Comparison of ENCODE assay signal across 11 cellular contexts in the genomic region with DNA sequence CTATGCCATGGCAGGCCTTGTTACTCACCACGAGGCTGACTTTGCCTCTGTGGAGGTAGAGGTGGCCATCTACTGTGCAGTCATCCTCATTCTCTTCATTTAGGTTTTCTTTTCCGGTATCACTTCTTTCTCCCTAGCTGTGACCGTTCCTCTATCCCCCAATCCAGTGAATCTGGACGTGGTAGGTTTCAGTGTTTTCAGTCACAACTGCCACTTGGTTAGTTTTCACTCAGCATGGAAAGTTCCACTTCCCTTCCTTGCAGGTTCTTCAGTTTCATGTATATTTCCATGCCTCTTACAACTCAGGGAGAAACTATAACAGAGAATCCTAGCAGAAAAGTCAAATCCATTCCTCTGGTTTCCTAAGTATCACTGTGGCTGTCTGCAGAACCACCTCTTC. TPM values are rescaled to one million over a fixed set of nuclear protein-coding genes. Genes with fewer than 3 reads are reported as not detected.
A peak's percentile ranks its signal among the peaks of the same experiment; 100 is the strongest.
DNase-seq lines count a peak whose midpoint lies in the region; ATAC-seq and TF ChIP-seq lines count a peak whose summit lies in the region.
"Had no signal": no experiment of that assay in that cellular context is flagged by ENCODE, and none has a peak within 500 bp of the region (broad histone marks: within the 10 kb centered on the region; RNA-seq: fewer than 3 reads in every experiment).

No MANE protein-coding gene starts in this region.

- H3K79me2 ChIP-seq in Karpas-422 (ENCODE audit: low read length) (peaks cover 96% of the 10 kb centered on the region), neural progenitor cell (ENCODE audit: low read depth) (peaks cover 76% of the 10 kb centered on the region)

- H3K36me3 Mint-ChIP-seq in activated naive CD8-positive, alpha-beta T cell treated with anti-CD3 and anti-CD28 coated beads, Interleukin-2, amount 10 ng/mL, durations not matched to agents 7 days and 5 days, result peaks cover 16% of the 10 kb centered on the region
- peaks cover 9% of the 10 kb centered on the region for H3K36me3 Mint-ChIP-seq in neural progenitor cell

- H3K9me3 Mint-ChIP-seq in activated naive CD8-positive, alpha-beta T cell treated with anti-CD3 and anti-CD28 coated beads, Interleukin-2, amount 10 ng/mL, durations not matched to agents 7 days and 5 days, result no peaks in the 10 kb centered on the region
- H3K9me3 Mint-ChIP-seq in neural progenitor cell, result no peaks in the 10 kb centered on the region

- H3K4me3 ChIP-seq in GM12864 (ENCODE audit: low read depth, low read length) (peak overlapping the region; percentile 55; the same call in 1 of the 2 replicates), Karpas-422 (ENCODE audit: low read length) (peak overlapping the region; percentile 73), neural progenitor cell (no peak overlapping the region)
- H3K4me3 ChIP-seq: cardiac muscle cell, testis had no signal

- POLR2A ChIA-PET in activated naive CD8-positive, alpha-beta T cell treated with anti-CD3 and anti-CD28 coated beads, Interleukin-2, amount 10 ng/mL, durations not matched to agents 7 days and 5 days (lab: Charles Lee), result interaction anchor here (1.0 to 1.3 kb wide), 4 partner anchors 12 to 200 kb away, joined by 3 read pairs; a partner anchor contains a TSS

- peaks cover 23% of the 10 kb centered on the region for H3F3A ChIP-seq in neural progenitor cell (ENCODE audit: low read depth)

- H3K9ac ChIP-seq in Karpas-422 (ENCODE audit: low read length), result peak overlapping the region; percentile 80
- no peak overlapping the region for H3K9ac ChIP-seq in neural progenitor cell

- H3K9me3 ChIP-seq in Karpas-422 (ENCODE audit: low read length) (no peaks in the 10 kb centered on the region), neural progenitor cell (ENCODE audit: low read depth) (no peaks in the 10 kb centered on the region)
- H3K9me3 ChIP-seq: testis had no signal

- H3K27ac ChIP-seq in Karpas-422 (ENCODE audit: low read length) (peak overlapping the region; percentile 91), neural progenitor cell (no peak overlapping the region)
- H3K27ac ChIP-seq: cardiac muscle cell, testis had no signal

- H4K20me1 ChIP-seq in Karpas-422 (ENCODE audit: insufficient read depth, low read depth, low read length), result no peaks in the 10 kb centered on the region
- H4K20me1 ChIP-seq in neural progenitor cell (ENCODE audit: low read depth), result peaks cover 4% of the 10 kb centered on the region

- H3K4me2 ChIP-seq in Karpas-422 (ENCODE audit: low read depth, low read length, poor library complexity, severe bottlenecking), result peak overlapping the region; percentile 92
- peak overlapping the region; percentile 95 for H3K4me2 ChIP-seq in neural progenitor cell

- H2AFZ ChIP-seq in Karpas-422 (ENCODE audit: low read length) (no peak overlapping the region), neural progenitor cell (replicated peaks) (no peak overlapping the region)

- H3K4me3 Mint-ChIP-seq in activated naive CD8-positive, alpha-beta T cell treated with anti-CD3 and anti-CD28 coated beads, Interleukin-2, amount 10 ng/mL, durations not matched to agents 7 days and 5 days, result peak overlapping the region; percentile 86
- peak overlapping the region; percentile 98 for H3K4me3 Mint-ChIP-seq in neural progenitor cell

- no peak overlapping the region for H3K27ac Mint-ChIP-seq in activated naive CD8-positive, alpha-beta T cell treated with anti-CD3 and anti-CD28 coated beads, Interleukin-2, amount 10 ng/mL, durations not matched to agents 7 days and 5 days
- no peak overlapping the region for H3K27ac Mint-ChIP-seq in neural progenitor cell

- H3K27me3 Mint-ChIP-seq in activated naive CD8-positive, alpha-beta T cell treated with anti-CD3 and anti-CD28 coated beads, Interleukin-2, amount 10 ng/mL, durations not matched to agents 7 days and 5 days, result no peaks in the 10 kb centered on the region
- peaks cover 3% of the 10 kb centered on the region for H3K27me3 Mint-ChIP-seq in neural progenitor cell (ENCODE audit: insufficient read depth, low read depth)

- DNase-seq in GM12864 (ENCODE audit: low read depth) (peak; percentile 30), Karpas-422 (peak; percentile 48), neural progenitor cell (ENCODE audit: low spot score) (no peak), NCI-H69 (lab: John Stamatoyannopoulos, UW) (no peak)
- no peak for DNase-seq in activated naive CD8-positive, alpha-beta T cell treated with anti-CD3 and anti-CD28 coated beads, Interleukin-2, amount 10 ng/mL, durations not matched to agents 7 days and 5 days
- DNase-seq: IMR-90, testis had no signal

- peaks cover 75% of the 10 kb centered on the region for H3K4me1 ChIP-seq in Karpas-422 (ENCODE audit: low read length)
- peaks cover 25% of the 10 kb centered on the region for H3K4me1 ChIP-seq in neural progenitor cell

- no peaks in the 10 kb centered on the region for H3K9me2 ChIP-seq in Karpas-422 (replicated peaks; ENCODE audit: insufficient read depth, low read length)

- no peak for ATAC-seq in activated naive CD8-positive, alpha-beta T cell treated with anti-CD3 and anti-CD28 coated beads, Interleukin-2, amount 10 ng/mL, durations not matched to agents 7 days and 5 days (ENCODE audit: low read depth)
- ATAC-seq in GM21528 (IDR thresholded peaks at IDR 0.05; ENCODE audit: low FRiP score, unreplicated experiment) (no peak), HG03139 (IDR thresholded peaks at IDR 0.05; ENCODE audit: unreplicated experiment) (no peak)
- ATAC-seq: activated CD4-positive, CD25-positive, alpha-beta regulatory T cell treated with anti-CD3 and anti-CD28 coated beads, Interleukin-2, amount 50 U/mL, for 24 hours had no signal

- TF ChIP-seq CTCF in GM12864 (IDR thresholded peaks at IDR 0.05; ENCODE audit: low read depth, low read length, missing control alignments) (no peak), neural progenitor cell (IDR thresholded peaks at IDR 0.05) (no peak)

- H3K27me3 ChIP-seq in Karpas-422 (ENCODE audit: low read length) (no peaks in the 10 kb centered on the region), neural progenitor cell (no peaks in the 10 kb centered on the region)
- H3K27me3 ChIP-seq: cardiac muscle cell, testis had no signal

- H3K4me1 Mint-ChIP-seq in activated naive CD8-positive, alpha-beta T cell treated with anti-CD3 and anti-CD28 coated beads, Interleukin-2, amount 10 ng/mL, durations not matched to agents 7 days and 5 days, result peaks cover 65% of the 10 kb centered on the region
- H3K4me1 Mint-ChIP-seq in neural progenitor cell, result peaks cover 60% of the 10 kb centered on the region

- H3K36me3 ChIP-seq in Karpas-422 (ENCODE audit: insufficient read depth, low read length), result peaks cover 14% of the 10 kb centered on the region; the same call in 1 of the 2 replicates
- no peaks in the 10 kb centered on the region for H3K36me3 ChIP-seq in neural progenitor cell

RNA-seq across cellular contexts. Expression of a gene that starts 1.9 kb away (rescaled TPM):
- 42.1 and 46.1 TPM in 2 replicates for total RNA-seq in Karpas-422 (2014; rRNA removed; shearing (Covaris generic); ENCODE audit: low replicate concordance)
- 10 to 100 TPM; 42.6 to 48.2 TPM for total RNA-seq in activated naive CD8-positive, alpha-beta T cell treated with anti-CD3 and anti-CD28 coated beads, Interleukin-2, amount 10 ng/mL, durations not matched to agents 7 days and 5 days
- 65.3 and 95.5 TPM in 2 replicates for total RNA-seq in neural progenitor cell (ENCODE audit: low replicate concordance)

RNA-seq across cellular contexts. Expression of a gene that starts 2.0 kb away (rescaled TPM):
- total RNA-seq in Karpas-422 (2014; rRNA removed; shearing (Covaris generic); ENCODE audit: low replicate concordance), result 13.8 and 43.5 TPM in 2 replicates
- 10 to 100 TPM; 18.9 to 19.2 TPM for total RNA-seq in activated naive CD8-positive, alpha-beta T cell treated with anti-CD3 and anti-CD28 coated beads, Interleukin-2, amount 10 ng/mL, durations not matched to agents 7 days and 5 days
- total RNA-seq in neural progenitor cell (ENCODE audit: low replicate concordance), result 28.0 and 36.0 TPM in 2 replicates

RNA-seq across cellular contexts. Expression of a gene that starts 30.6 kb away (rescaled TPM):
- total RNA-seq in Karpas-422 (2014; rRNA removed; shearing (Covaris generic); ENCODE audit: low replicate concordance), result 39.4 and 46.0 TPM in 2 replicates
- 10 to 100 TPM; 64.6 to 67.9 TPM for total RNA-seq in activated naive CD8-positive, alpha-beta T cell treated with anti-CD3 and anti-CD28 coated beads, Interleukin-2, amount 10 ng/mL, durations not matched to agents 7 days and 5 days
- 22.2 and 26.2 TPM in 2 replicates for total RNA-seq in neural progenitor cell (ENCODE audit: low replicate concordance)

RNA-seq across cellular contexts. Expression of a gene that starts 52.6 kb away (rescaled TPM):
- total RNA-seq in Karpas-422 (2014; rRNA removed; shearing (Covaris generic); ENCODE audit: low replicate concordance), result 30.7 and 33.3 TPM in 2 replicates
- 1 to 10 TPM; 9.0 to 9.3 TPM for total RNA-seq in activated naive CD8-positive, alpha-beta T cell treated with anti-CD3 and anti-CD28 coated beads, Interleukin-2, amount 10 ng/mL, durations not matched to agents 7 days and 5 days
- total RNA-seq in neural progenitor cell (ENCODE audit: low replicate concordance), result 9.3 and 12.7 TPM in 2 replicates

Comparison
In these comparisons a context has a peak if more than half of its experiments do, and no peak if none do; other contexts are left out.
1. DNase-seq: peak in GM12864 (single experiment) and Karpas-422 (single experiment); none in activated naive CD8-positive, alpha-beta T cell treated with anti-CD3 and anti-CD28 coated beads, Interleukin-2, amount 10 ng/mL, durations not matched to agents 7 days and 5 days (single experiment), neural progenitor cell (single experiment) and NCI-H69 (single experiment).